14 cellular contexts compared by ENCODE assay signal in the genomic region with DNA sequence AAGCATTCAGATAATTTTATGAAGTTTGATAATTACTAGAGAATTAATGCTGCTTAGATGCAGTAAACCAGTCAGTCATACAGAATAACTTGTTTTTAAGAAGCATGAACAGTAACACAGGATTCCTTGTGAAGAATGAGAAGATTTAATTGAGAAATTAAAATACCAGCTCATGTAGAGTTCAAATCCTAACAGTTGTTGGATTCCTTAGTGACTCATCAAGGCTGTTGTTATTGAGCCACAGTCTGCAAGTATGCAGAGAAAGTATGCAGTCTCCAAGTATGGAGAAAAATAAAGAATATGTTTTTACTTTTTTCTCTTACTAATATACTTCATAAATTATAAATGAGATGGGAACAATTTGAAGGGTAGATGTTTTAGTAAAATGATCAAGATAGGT. TPM values are rescaled to one million over a fixed set of nuclear protein-coding genes. Genes with fewer than 3 reads are reported as not detected.
A peak's percentile ranks its signal among the peaks of the same experiment; 100 is the strongest.
DNase-seq lines count a peak whose midpoint lies in the region; ATAC-seq and TF ChIP-seq lines count a peak whose summit lies in the region.
"Had no signal": no experiment of that assay in that cellular context is flagged by ENCODE, and none has a peak within 500 bp of the region (broad histone marks: within the 10 kb centered on the region; RNA-seq: fewer than 3 reads in every experiment).

No MANE protein-coding gene starts in this region.

- H3K27me3 ChIP-seq in KMS-11 (ENCODE audit: insufficient read depth, low read depth), result no peaks in the 10 kb centered on the region
- H3K27me3 ChIP-seq in left lung, result no peaks in the 10 kb centered on the region
- H3K27me3 ChIP-seq in dorsolateral prefrontal cortex, result no peaks in the 10 kb centered on the region

- peak overlapping the region; percentile 1; the same call in 1 of the 2 replicates for H3K4me2 ChIP-seq in KMS-11

- H3K27ac ChIP-seq in KMS-11 (no peak overlapping the region), left lung (no peak overlapping the region), dorsolateral prefrontal cortex (no peak overlapping the region)

- peaks cover 56% of the 10 kb centered on the region for H3K4me1 Mint-ChIP-seq in chondrocyte (ENCODE audit: low read depth)
- H3K4me1 Mint-ChIP-seq: CD8-positive, alpha-beta memory T cell had no signal

- TF ChIP-seq CTCF in AG09309 (IDR thresholded peaks at IDR 0.05; ENCODE audit: control insufficient read depth, insufficient read depth, low read depth, low read length, missing control alignments) (no peak), KMS-11 (conservative IDR thresholded peaks at IDR 0.05; ENCODE audit: low read depth, low read length) (no peak), chondrocyte (IDR thresholded peaks at IDR 0.05) (no peak), left lung (IDR thresholded peaks at IDR 0.05) (no peak), dorsolateral prefrontal cortex (IDR thresholded peaks at IDR 0.05 in 54 of 56, conservative IDR thresholded peaks at IDR 0.05 in 2 of 56; ENCODE audit: low read depth in 1 of 56, partially characterized antibody in 56 of 56) (no peak)

- no peak overlapping the region for H2AFZ ChIP-seq in KMS-11 (ENCODE audit: low read depth)

- peak overlapping the region; percentile 60 for H3K27ac Mint-ChIP-seq in chondrocyte (ENCODE audit: unreplicated experiment)
- H3K27ac Mint-ChIP-seq: stimulated activated naive CD8-positive, alpha-beta T cell treated with anti-CD3 and anti-CD28 coated beads, Interleukin-15, Interleukin-2, amounts not matched to agents 100 ng/mL and 50 ng/mL, for 24 hours had no signal

- H4K20me1 ChIP-seq in KMS-11 (ENCODE audit: insufficient read depth), result no peaks in the 10 kb centered on the region

- H3K27me3 Mint-ChIP-seq in chondrocyte (ENCODE audit: low read depth), result no peaks in the 10 kb centered on the region
- H3K27me3 Mint-ChIP-seq: CD8-positive, alpha-beta memory T cell; stimulated activated naive CD8-positive, alpha-beta T cell treated with anti-CD3 and anti-CD28 coated beads, Interleukin-15, Interleukin-2, amounts not matched to agents 100 ng/mL and 50 ng/mL, for 24 hours had no signal

- DNase-seq in AG09309 (ENCODE audit: low read depth) (peak; percentile 46), chondrocyte (ENCODE audit: low spot score) (no peak), left lung (no peak), germinal center (ENCODE audit: low spot score) (no peak), dorsolateral prefrontal cortex (no peak)
- DNase-seq: activated CD8-positive, alpha-beta memory T cell treated with anti-CD3 and anti-CD28 coated beads, Interleukin-2, amount 50 U/mL, for 4 hours; CD8-positive, alpha-beta memory T cell; hippocampal formation; NCI-H774 had no signal

- H3K4me3 ChIP-seq in AG09309 (ENCODE audit: control insufficient read depth, low read depth, low read length), result no peak overlapping the region
- no peak overlapping the region for H3K4me3 ChIP-seq in KMS-11 (IDR thresholded peaks at IDR 0.05; ENCODE audit: insufficient read depth, low read depth, low read length)
- H3K4me3 ChIP-seq in left lung, result no peak overlapping the region
- no peak overlapping the region for H3K4me3 ChIP-seq in dorsolateral prefrontal cortex

- ATAC-seq in left lung (peak; percentile 82), HG03196 (IDR thresholded peaks at IDR 0.05; ENCODE audit: unreplicated experiment) (no peak), HG02981 (IDR thresholded peaks at IDR 0.05; ENCODE audit: unreplicated experiment) (no peak)

- no peaks in the 10 kb centered on the region for H3K79me2 ChIP-seq in KMS-11 (ENCODE audit: insufficient read depth, low read depth)

- peaks cover 61% of the 10 kb centered on the region for H3K4me1 ChIP-seq in KMS-11 (ENCODE audit: low read depth, poor library complexity, severe bottlenecking)
- no peaks in the 10 kb centered on the region for H3K4me1 ChIP-seq in left lung

- no peaks in the 10 kb centered on the region for H3K9me3 ChIP-seq in left lung

- H3K4me3 Mint-ChIP-seq in chondrocyte (ENCODE audit: unreplicated experiment), result no peak overlapping the region
- H3K4me3 Mint-ChIP-seq: CD8-positive, alpha-beta memory T cell; stimulated activated naive CD8-positive, alpha-beta T cell treated with anti-CD3 and anti-CD28 coated beads, Interleukin-15, Interleukin-2, amounts not matched to agents 100 ng/mL and 50 ng/mL, for 24 hours had no signal

- peaks cover 10% of the 10 kb centered on the region for H3K36me3 Mint-ChIP-seq in chondrocyte (ENCODE audit: low read depth)

- no peaks in the 10 kb centered on the region for H3K36me3 ChIP-seq in KMS-11 (ENCODE audit: insufficient read depth)
- H3K36me3 ChIP-seq in left lung, result peaks cover 0 to 21% of the 10 kb centered on the region in 2 donors

- H3K9ac ChIP-seq in KMS-11, result no peak overlapping the region

- peaks cover 10% of the 10 kb centered on the region for H3K9me3 Mint-ChIP-seq in chondrocyte (ENCODE audit: low read depth)
- H3K9me3 Mint-ChIP-seq: CD8-positive, alpha-beta memory T cell; stimulated activated naive CD8-positive, alpha-beta T cell treated with anti-CD3 and anti-CD28 coated beads, Interleukin-15, Interleukin-2, amounts not matched to agents 100 ng/mL and 50 ng/mL, for 24 hours had no signal

- intact Hi-C loops in left lung (cut with DNase I) (no loop called here), dorsolateral prefrontal cortex (cut with DNase I) (no loop called here)

RNA-seq across cellular contexts. Expression of a gene that starts 30.2 kb away (rescaled TPM):
- total RNA-seq in chondrocyte (0.10 to 0.25 TPM (median 0.15 TPM) in 3 replicates), left lung (under 1 TPM; 0.09 to 0.42 TPM), dorsolateral prefrontal cortex (1 to 10 TPM in 15 of 120 experiments, under 1 TPM in 105; 0.13 to 1.6 (median 0.61) TPM)
- total RNA-seq: CD8-positive, alpha-beta memory T cell; T-helper 2 cell treated with Interferon-gamma antibody and Interleukin-4, amounts not matched to agents 100 ng/mL and 5 ng/mL, for 36 hours had no signal

RNA-seq across cellular contexts. Expression of a gene that starts 43.3 kb away (rescaled TPM):
- total RNA-seq in chondrocyte (0.47 to 1.9 TPM (median 0.49 TPM) in 3 replicates), left lung (under 1 TPM in 1 of 2 donors, not detected in 1; 0.21 TPM), dorsolateral prefrontal cortex (1 to 10 TPM in 100 of 120 experiments, under 1 TPM in 18, not detected in 2; 0.28 to 6.1 (median 1.9) TPM)
- total RNA-seq: CD8-positive, alpha-beta memory T cell; T-helper 2 cell treated with Interferon-gamma antibody and Interleukin-4, amounts not matched to agents 100 ng/mL and 5 ng/mL, for 36 hours had no signal
